9 cellular contexts compared by ENCODE assay signal in the genomic region with DNA sequence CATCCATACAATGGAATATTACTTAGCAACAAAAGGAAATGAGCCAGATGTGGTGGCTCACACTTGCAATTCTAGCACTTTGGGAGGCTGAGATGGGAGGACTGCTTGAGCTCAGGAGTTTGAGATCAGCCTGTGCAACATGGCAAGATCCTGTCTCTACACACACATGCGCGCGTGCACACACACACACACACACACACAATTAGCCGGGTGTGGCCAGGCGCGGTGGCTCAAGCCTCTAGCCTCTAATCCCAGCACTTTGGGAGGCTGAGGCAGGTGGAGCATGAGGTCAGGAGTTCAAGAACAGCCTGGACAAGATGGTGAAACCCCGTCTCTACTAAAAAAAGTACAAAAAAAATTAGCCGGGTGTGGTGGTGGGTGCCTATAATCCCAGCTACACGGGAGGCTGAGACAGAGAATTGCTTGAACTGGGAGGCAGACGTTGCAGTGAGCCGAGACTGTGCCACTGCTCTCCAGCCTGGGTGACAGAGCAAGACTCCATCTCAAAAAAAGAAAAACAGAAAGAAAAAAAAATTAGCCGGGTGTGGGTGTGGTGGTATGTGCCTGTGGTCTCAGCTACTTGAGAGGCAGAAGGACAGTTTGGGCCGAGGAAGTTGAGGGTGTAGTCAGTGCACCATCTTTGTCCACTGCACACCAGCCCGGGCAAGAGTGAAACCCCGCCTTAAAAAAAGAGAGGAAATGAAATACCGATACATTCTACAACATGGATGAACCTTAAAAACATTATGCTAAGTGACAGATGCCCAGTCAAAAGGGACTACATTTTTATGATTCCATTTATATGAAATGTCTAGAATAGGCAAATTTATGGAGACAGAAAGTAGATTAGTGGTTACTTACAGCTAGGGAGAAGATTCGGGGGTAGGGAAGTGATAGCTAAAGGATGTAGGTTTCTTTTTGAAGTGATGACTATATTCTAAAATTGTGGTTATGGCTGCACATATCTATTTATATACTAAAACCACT. TPM values are rescaled to one million over a fixed set of nuclear protein-coding genes. Genes with fewer than 3 reads are reported as not detected.
DNase-seq lines count a peak whose midpoint lies in the region; ATAC-seq and TF ChIP-seq lines count a peak whose summit lies in the region.
"Had no signal": no experiment of that assay in that cellular context is flagged by ENCODE, and none has a peak within 500 bp of the region (broad histone marks: within the 10 kb centered on the region; RNA-seq: fewer than 3 reads in every experiment).

No MANE protein-coding gene starts in this region.

- peaks cover 4% of the 10 kb centered on the region for H3K36me3 ChIP-seq in colonic mucosa
- H3K36me3 ChIP-seq in testis (ENCODE audit: low read depth, missing control alignments): no peaks in the 10 kb centered on the region

- H3K27ac ChIP-seq in colonic mucosa (no peak overlapping the region), testis (no peak overlapping the region)
- H3K27ac ChIP-seq: breast epithelium had no signal

- WGBS in testis, 2 donors: 87 to 92% methylated on average over 14 to 17 of the region's 17 CpGs

- no peaks in the 10 kb centered on the region for H3K27me3 ChIP-seq in colonic mucosa
- H3K27me3 ChIP-seq in testis: no peaks in the 10 kb centered on the region
- H3K27me3 ChIP-seq: breast epithelium had no signal

- H3K9ac ChIP-seq in colonic mucosa (ENCODE audit: low read depth in 2 of 2, low read length in 2 of 2): no peak overlapping the region

- H3K4me3 ChIP-seq in colonic mucosa (no peak overlapping the region), testis (no peak overlapping the region)
- H3K4me3 ChIP-seq: breast epithelium had no signal

- H3K4me1 ChIP-seq in colonic mucosa (no peaks in the 10 kb centered on the region), testis (no peaks in the 10 kb centered on the region)
- H3K4me1 ChIP-seq: breast epithelium had no signal

- TF ChIP-seq POLR2A in testis (IDR thresholded peaks at IDR 0.05): no peak

- no peaks in the 10 kb centered on the region for H3K9me3 ChIP-seq in T-helper 17 cell (ENCODE audit: control insufficient read depth, low read length, poor library complexity, severe bottlenecking)
- no peaks in the 10 kb centered on the region for H3K9me3 ChIP-seq in colonic mucosa
- no peaks in the 10 kb centered on the region for H3K9me3 ChIP-seq in testis
- H3K9me3 ChIP-seq: breast epithelium had no signal

- H3K36me3 Mint-ChIP-seq in T-helper 17 cell (ENCODE audit: low read depth): peaks cover 5% of the 10 kb centered on the region

- no peak for DNase-seq in activated CD4-positive, CD25-positive, alpha-beta regulatory T cell (lab: John Stamatoyannopoulos, UW)
- DNase-seq in T-helper 17 cell (no peak), colonic mucosa (no peak), testis (no peak), ACHN (no peak)
- DNase-seq in stimulated activated CD8-positive, alpha-beta memory T cell treated with anti-CD3 and anti-CD28 coated beads, Interleukin-4, amount 100 ng/mL, for 48 hours: peak; percentile 34

- H3K27me3 Mint-ChIP-seq in T-helper 17 cell: no peaks in the 10 kb centered on the region

- peaks cover 9% of the 10 kb centered on the region for H3K4me1 Mint-ChIP-seq in T-helper 17 cell

- TF ChIP-seq CTCF in colonic mucosa (IDR thresholded peaks at IDR 0.05) (no peak), testis (IDR thresholded peaks at IDR 0.05) (no peak)

- in situ Hi-C loops in ACHN (cut with HindIII; ENCODE audit: low pct_ligation_motif_present, low pct_unique_long_range_greater_than_20kb, low sequenced_read_pairs): no loop called here

- peak overlapping the region; percentile 85 for H3K4me3 Mint-ChIP-seq in T-helper 17 cell

- peak overlapping the region; percentile 94 for H3K27ac Mint-ChIP-seq in T-helper 17 cell

- intact Hi-C loops in colonic mucosa (cut with DNase I) (no loop called here), testis (cut with DNase I; ENCODE audit: low total_unique reads) (no loop called here)

- peak; percentile 85 to 90 for ATAC-seq in activated CD4-positive, CD25-positive, alpha-beta regulatory T cell treated with anti-CD3 and anti-CD28 coated beads, Interleukin-2, amount 50 U/mL, for 24 hours
- ATAC-seq in HG02973 (IDR thresholded peaks at IDR 0.05; ENCODE audit: unreplicated experiment): peak; percentile 64
- peak; percentile 79 for ATAC-seq in T-helper 17 cell

RNA-seq across cellular contexts. Expression of a gene that starts 52.5 kb away (rescaled TPM):
- total RNA-seq in T-helper 17 cell: 10 to 100 TPM; 27.1 to 27.3 TPM
- 10 to 100 TPM in 1 of 2 donors, 1 to 10 TPM in 1; 6.9 to 17.6 TPM for total RNA-seq in colonic mucosa
- 10 to 100 TPM; 14.2 to 15.3 TPM for total RNA-seq in testis
- 6.0 TPM for polyA plus RNA-seq in testis (ENCODE audit: insufficient read depth, low read depth, low replicate concordance)
